Comparison of ENCODE assay signal across 18 cellular contexts in genomic region chr1:176619261-176619660, GRCh38.
DNase-seq lines count a peak whose midpoint lies in the region; ATAC-seq, FAIRE-seq and TF ChIP-seq lines count a peak whose summit lies in the region.
"Had no signal": no experiment of that assay in that cellular context is flagged by ENCODE, and none has a peak within 500 bp of the region (broad histone marks: within the 10 kb centered on the region; RNA-seq: fewer than 3 reads in every experiment).

No MANE protein-coding gene starts in this region.

- DNase-seq in HCEC 1CT (peak; percentile 20), bronchial epithelial cell (ENCODE audit: low read depth) (peak; percentile 17), mesendoderm (peak; percentile 38), DMS53 (lab: John Stamatoyannopoulos, UW) (no peak), Right ventricle myocardium superior (no peak), HK-2 (ENCODE audit: unreplicated experiment) (no peak), RCC 7860 (ENCODE audit: low spot score) (no peak)
- DNase-seq: AML-193; Caco-2; CD4-positive, alpha-beta T cell; DMS153; DMS79 treated with DMSO at 0.1 percent for 48 hours; GOT3; H7; KG1 had no signal

- H3K27me3 ChIP-seq in bronchial epithelial cell (ENCODE audit: control insufficient read depth, insufficient read depth, low read length) (no peaks in the 10 kb centered on the region), mesendoderm (ENCODE audit: insufficient read depth, low read length, poor library complexity) (no peaks in the 10 kb centered on the region)

- intact Hi-C loops in Right ventricle myocardium superior (cut with DNase I): no loop called here

- H3K36me3 ChIP-seq in bronchial epithelial cell (ENCODE audit: control insufficient read depth, insufficient read depth, low read length): no peaks in the 10 kb centered on the region
- no peaks in the 10 kb centered on the region for H3K36me3 ChIP-seq in mesendoderm (ENCODE audit: control insufficient read depth, insufficient read depth, low read length)

- H3K27ac ChIP-seq in mesendoderm (ENCODE audit: low read depth, low read length): no peak overlapping the region
- H3K27ac ChIP-seq: C4-2B had no signal

- no peak overlapping the region for H3K56ac ChIP-seq in mesendoderm (ENCODE audit: low read length)

- TF ChIP-seq CTCF in bronchial epithelial cell (IDR thresholded peaks at IDR 0.05; ENCODE audit: insufficient read depth, low read length, severe bottlenecking): no peak

- no peak overlapping the region for H3K23ac ChIP-seq in mesendoderm (ENCODE audit: low read length)

- ATAC-seq in Right ventricle myocardium superior (ENCODE audit: poor library complexity): no peak
- ATAC-seq: GM12878 had no signal

- H4K5ac ChIP-seq in mesendoderm (ENCODE audit: low read length): no peak overlapping the region

- WGBS in mesendoderm (ENCODE audit: extremely low coverage, insufficient coverage, low lambda C conversion rate): no CpG with 5 or more reads among the region's 1 CpG

- H2BK120ac ChIP-seq in mesendoderm (ENCODE audit: low read depth, low read length): no peak overlapping the region

- no peak overlapping the region for H3K9ac ChIP-seq in mesendoderm (ENCODE audit: low read length)

- H3K4me1 ChIP-seq in mesendoderm (ENCODE audit: control insufficient read depth, low read depth, low read length): no peaks in the 10 kb centered on the region
- H3K4me1 ChIP-seq: Caco-2 had no signal

- no peak overlapping the region for H3K18ac ChIP-seq in mesendoderm (ENCODE audit: low read length)

- no peak for FAIRE-seq in bronchial epithelial cell (lab: Jason Lieb, UNC)
- FAIRE-seq in RCC 7860 (lab: Jason Lieb, UNC): no peak
- FAIRE-seq: A204.1, GM12878 had no signal

- no peak overlapping the region for H4K8ac ChIP-seq in mesendoderm (ENCODE audit: low read depth, low read length)

- H2BK15ac ChIP-seq in mesendoderm (replicated peaks; ENCODE audit: low read depth): no peak overlapping the region

- no peak overlapping the region for H3K4me3 ChIP-seq in bronchial epithelial cell (ENCODE audit: low read depth, low read length)
- no peak overlapping the region for H3K4me3 ChIP-seq in mesendoderm (ENCODE audit: low read length)
- H3K4me3 ChIP-seq: GM12878 had no signal

- H2BK5ac ChIP-seq in mesendoderm (ENCODE audit: low read length): no peak overlapping the region

- H3K4ac ChIP-seq in mesendoderm (ENCODE audit: low read depth, low read length): no peak overlapping the region

- no peaks in the 10 kb centered on the region for H3K79me1 ChIP-seq in mesendoderm (ENCODE audit: low read length)

- no peaks in the 10 kb centered on the region for H3K79me2 ChIP-seq in mesendoderm (ENCODE audit: control insufficient read depth, insufficient read depth, low read length)

- no peak overlapping the region for H2AK5ac ChIP-seq in mesendoderm (ENCODE audit: low read length)

- H3K4me2 ChIP-seq in mesendoderm (ENCODE audit: low read length): no peak overlapping the region

Comparison
In these comparisons a context has a peak if more than half of its experiments do, and no peak if none do; other contexts are left out.
1. DNase-seq: peak in HCEC 1CT (single experiment), bronchial epithelial cell (single experiment) and mesendoderm (single experiment); none in DMS53 (single experiment), Right ventricle myocardium superior (single experiment), HK-2 (single experiment) and RCC 7860 (single experiment).